ENCODE assay signal across 11 cellular contexts in the genomic region with DNA sequence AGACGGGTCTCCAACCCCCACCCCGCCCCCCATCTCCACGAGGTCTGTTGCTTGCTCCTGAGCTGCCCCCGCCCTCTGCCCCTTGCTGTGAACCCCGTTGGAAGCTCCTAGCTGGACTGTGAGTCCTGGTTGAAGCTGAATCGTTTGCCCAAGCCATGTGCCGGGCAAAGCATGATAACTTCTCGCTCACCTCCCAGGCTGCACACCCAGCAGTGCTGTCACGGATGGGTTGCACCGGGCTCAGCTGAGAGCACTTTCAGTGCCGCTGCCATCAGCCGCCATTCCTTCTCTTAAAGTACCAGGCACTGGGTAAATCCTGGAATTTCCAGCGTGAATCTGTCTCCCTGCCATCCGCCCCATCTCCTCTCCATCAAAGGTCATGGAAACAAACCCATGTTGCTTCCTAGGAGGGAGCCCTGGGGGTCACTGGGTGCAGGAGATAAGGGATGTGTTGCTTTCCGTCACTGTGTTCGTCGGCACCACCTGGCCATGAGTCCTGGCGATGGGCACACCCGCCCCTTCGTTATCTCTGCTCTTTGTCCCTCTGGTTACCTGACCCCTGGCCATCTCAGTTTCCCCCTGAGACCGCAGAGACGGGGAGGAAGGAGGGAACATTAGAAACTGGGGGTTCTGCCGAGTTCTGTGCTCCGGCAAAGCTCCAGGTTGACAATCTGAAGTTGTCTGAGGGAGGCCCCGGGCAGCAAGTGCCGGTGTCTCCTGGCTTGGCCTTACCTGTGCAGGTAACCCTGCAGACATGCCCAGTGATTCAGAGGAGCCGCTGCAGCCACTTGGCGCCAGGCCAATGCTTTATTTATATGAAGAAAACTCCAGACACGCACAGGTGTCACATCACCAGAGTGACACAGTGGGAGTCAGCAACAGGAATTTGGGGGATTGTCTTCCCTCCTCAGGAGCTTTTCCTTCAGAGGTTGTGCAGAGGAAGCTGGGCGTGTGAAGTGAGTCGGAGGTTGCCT. TPM values are rescaled to one million over a fixed set of nuclear protein-coding genes. Genes with fewer than 3 reads are reported as not detected.
DNase-seq lines count a peak whose midpoint lies in the region; ATAC-seq and TF ChIP-seq lines count a peak whose summit lies in the region.
"Had no signal": no experiment of that assay in that cellular context is flagged by ENCODE, and none has a peak within 500 bp of the region (broad histone marks: within the 10 kb centered on the region; RNA-seq: fewer than 3 reads in every experiment).

No MANE protein-coding gene starts in this region.

- peaks cover 37% of the 10 kb centered on the region for H3K4me1 Mint-ChIP-seq in activated naive CD4-positive, alpha-beta T cell treated with anti-CD3 and anti-CD28 coated beads, Interleukin-2, amount 50 U/mL, for 24 hours

- H3K79me2 ChIP-seq in PC-9 (ENCODE audit: low read depth), result 0 out of 2 replicates have a peak, but pooled peaks cover 3% of the 10 kb centered on the region

- no peaks in the 10 kb centered on the region for H3K36me3 ChIP-seq in PC-9 (ENCODE audit: low read depth)
- H3K36me3 ChIP-seq in tibial nerve, result no peaks in the 10 kb centered on the region
- H3K36me3 ChIP-seq: vagina had no signal

- peaks cover 6% of the 10 kb centered on the region for H4K20me1 ChIP-seq in PC-9 (ENCODE audit: insufficient read depth)

- WGBS in tibial nerve, 2 donors, result 58 to 70% methylated on average over 27 to 31 of the region's 31 CpGs

- peaks cover 7% of the 10 kb centered on the region; the same call in 1 of the 2 replicates for H3F3A ChIP-seq in PC-9 (ENCODE audit: insufficient read depth, low read depth)

- H3K4me3 Mint-ChIP-seq in activated naive CD4-positive, alpha-beta T cell treated with anti-CD3 and anti-CD28 coated beads, Interleukin-2, amount 50 U/mL, for 24 hours, result peak overlapping the region; percentile 9

- peaks cover 24% of the 10 kb centered on the region for H3K4me1 ChIP-seq in PC-9 (replicated peaks; ENCODE audit: insufficient read depth)
- H3K4me1 ChIP-seq in tibial nerve, result peaks cover 0 to 89% (median 30%) of the 10 kb centered on the region in 4 donors

- H3K36me3 Mint-ChIP-seq in activated naive CD4-positive, alpha-beta T cell treated with anti-CD3 and anti-CD28 coated beads, Interleukin-2, amount 50 U/mL, for 24 hours, result no peaks in the 10 kb centered on the region

- POLR2A ChIA-PET in PC-9 (lab: Charles Lee; ENCODE audit: unreplicated experiment), result no interaction called here

- peak overlapping the region; percentile 34; the same call in 1 of the 2 replicates for H3K4me2 ChIP-seq in PC-9

- no peak overlapping the region for H2AFZ ChIP-seq in PC-9

- no peak for TF ChIP-seq CTCF in PC-9 (conservative IDR thresholded peaks at IDR 0.05)
- TF ChIP-seq CTCF in tibial nerve (IDR thresholded peaks at IDR 0.05), result no peak

- no peaks in the 10 kb centered on the region for H3K27me3 Mint-ChIP-seq in activated naive CD4-positive, alpha-beta T cell treated with anti-CD3 and anti-CD28 coated beads, Interleukin-2, amount 50 U/mL, for 24 hours

- H3K9me3 Mint-ChIP-seq in activated naive CD4-positive, alpha-beta T cell treated with anti-CD3 and anti-CD28 coated beads, Interleukin-2, amount 50 U/mL, for 24 hours, result no peaks in the 10 kb centered on the region

- DNase-seq in activated naive CD4-positive, alpha-beta T cell treated with anti-CD3 and anti-CD28 coated beads, Interleukin-2, amount 50 U/mL, for 16 hours, result no peak
- DNase-seq in PC-9 (peak; percentile 69 to 73), kidney glomerular epithelial cell (lab: John Stamatoyannopoulos, UW) (peak; percentile 43), tibial nerve (ENCODE audit: low spot score in 2 of 2) (no peak), retina (no peak)
- DNase-seq in activated CD4-positive, alpha-beta T cell treated with anti-CD3 and anti-CD28 coated beads, Interleukin-2, amount 50 U/mL, for 4 hours, result no peak
- DNase-seq: foreskin fibroblast, NCI-H82 had no signal

- TF ChIP-seq EP300 in tibial nerve (IDR thresholded peaks at IDR 0.05), result no peak

- CTCF ChIA-PET in PC-9 (lab: Charles Lee), result interaction anchor here (0.6 kb wide), 1 partner anchor 64 kb away, joined by 3 read pairs; no protein-coding TSS in a partner anchor

- no peak for ATAC-seq in HG03108 (IDR thresholded peaks at IDR 0.05; ENCODE audit: unreplicated experiment)

- no TSS peak for BruUV-seq in PC-9 (replicated peaks; lab: Mats Ljungman, UMichigan)

- no peaks in the 10 kb centered on the region for H3K9me2 ChIP-seq in PC-9 (ENCODE audit: insufficient read depth)

- H3K27ac ChIP-seq in PC-9, result no peak overlapping the region
- peak overlapping the region; percentile 46 to 92 (median 77) for H3K27ac ChIP-seq in tibial nerve
- H3K27ac ChIP-seq: vagina had no signal

- no peak for TF ChIP-seq POLR2A in tibial nerve (IDR thresholded peaks at IDR 0.05)

- no peaks in the 10 kb centered on the region for H3K9me3 ChIP-seq in PC-9 (ENCODE audit: insufficient read depth, low read depth)
- H3K9me3 ChIP-seq in tibial nerve, result no peaks in the 10 kb centered on the region
- H3K9me3 ChIP-seq: vagina had no signal

- H3K27me3 ChIP-seq in PC-9 (ENCODE audit: insufficient read depth, low read depth) (no peaks in the 10 kb centered on the region), tibial nerve (peaks cover 0 to 12% of the 10 kb centered on the region in 2 donors)
- H3K27me3 ChIP-seq: vagina had no signal

- peak overlapping the region; percentile 30 for H3K27ac Mint-ChIP-seq in activated naive CD4-positive, alpha-beta T cell treated with anti-CD3 and anti-CD28 coated beads, Interleukin-2, amount 50 U/mL, for 24 hours

- intact Hi-C loops in PC-9 (cut with micrococcal nuclease; ENCODE audit: unreplicated experiment), result no loop called here

- H3K4me3 ChIP-seq in PC-9, result no peak overlapping the region
- peak overlapping the region in 3 of 4 donors; percentile 7 to 84 (median 71) for H3K4me3 ChIP-seq in tibial nerve
- H3K4me3 ChIP-seq: vagina had no signal

RNA-seq across cellular contexts. Expression of gene PDE9A, which starts 2.7 kb away (rescaled TPM):
- 8.4 and 9.4 TPM in 2 replicates for total RNA-seq in PC-9 (2021)
- 10 to 100 TPM; 26.7 to 30.6 (median 28.7) TPM for total RNA-seq in tibial nerve

Comparison
In these comparisons a context has a peak if more than half of its experiments do, and no peak if none do; other contexts are left out.
1. DNase-seq: peak in PC-9 (2 of 2) and kidney glomerular epithelial cell (single experiment); none in activated naive CD4-positive, alpha-beta T cell treated with anti-CD3 and anti-CD28 coated beads, Interleukin-2, amount 50 U/mL, for 16 hours (single experiment), tibial nerve (0 of 2), activated CD4-positive, alpha-beta T cell treated with anti-CD3 and anti-CD28 coated beads, Interleukin-2, amount 50 U/mL, for 4 hours (0 of 2) and retina (single experiment).